ENCODE assay signal across 11 cellular contexts in the genomic region with DNA sequence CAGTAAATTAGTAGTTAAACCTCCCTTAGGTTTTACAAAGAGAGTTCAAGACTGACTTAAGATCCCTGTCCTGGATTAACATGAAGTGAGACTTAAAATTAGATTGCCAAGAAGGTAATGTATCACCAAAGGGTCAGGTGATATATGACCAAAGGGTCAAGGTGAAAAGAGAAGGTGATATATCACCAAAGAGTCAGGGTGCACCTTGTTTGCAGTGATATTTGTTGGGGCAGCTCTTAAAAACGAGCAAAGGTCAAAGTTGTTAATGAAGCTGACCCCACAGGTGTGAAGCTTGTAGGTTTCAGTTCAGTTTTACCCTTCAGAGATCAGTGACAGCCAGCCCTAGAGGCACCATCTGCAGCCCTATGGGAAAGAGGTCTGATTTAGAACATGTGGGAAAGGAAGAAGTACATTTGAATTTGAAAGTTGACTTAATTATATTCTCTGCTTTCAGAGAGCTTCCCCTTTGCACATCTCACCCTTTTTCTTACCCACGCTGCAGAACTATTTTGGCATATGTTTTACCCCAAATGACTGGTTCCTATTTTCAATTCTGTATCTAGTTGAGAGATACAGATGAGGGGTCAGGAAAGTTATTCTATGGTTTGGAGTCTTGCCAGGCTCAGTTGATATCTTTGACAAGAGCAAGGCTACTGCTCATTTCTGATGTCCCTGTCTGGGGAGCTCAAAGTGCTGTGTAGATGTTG.
DNase-seq lines count a peak whose midpoint lies in the region; ATAC-seq and TF ChIP-seq lines count a peak whose summit lies in the region.
"Had no signal": no experiment of that assay in that cellular context is flagged by ENCODE, and none has a peak within 500 bp of the region (broad histone marks: within the 10 kb centered on the region; RNA-seq: fewer than 3 reads in every experiment).

No MANE protein-coding gene starts in this region.

- H3K27ac ChIP-seq in DND-41 (ENCODE audit: low read length) = peak overlapping the region; percentile 97
- H3K27ac ChIP-seq in MM.1S (ENCODE audit: low read length) = peak overlapping the region; percentile 49; the same call in 1 of the 2 replicates
- H3K27ac ChIP-seq in gastrocnemius medialis = no peak overlapping the region
- no peak overlapping the region for H3K27ac ChIP-seq in substantia nigra (ENCODE audit: low read depth, low read length, poor library complexity, severe bottlenecking)

- intact Hi-C loops in gastrocnemius medialis (cut with DNase I; ENCODE audit: low total_unique reads) = no loop called here

- H3K79me2 ChIP-seq in DND-41 (ENCODE audit: insufficient read depth, low read length) = no peaks in the 10 kb centered on the region
- H3K79me2 ChIP-seq in MM.1S (ENCODE audit: low read length) = no peaks in the 10 kb centered on the region

- H3F3A ChIP-seq in MM.1S (ENCODE audit: insufficient read depth, low read length) = peaks cover 10% of the 10 kb centered on the region

- no peak for TF ChIP-seq POLR2A in gastrocnemius medialis (IDR thresholded peaks at IDR 0.05)

- H3K9ac ChIP-seq in DND-41 (ENCODE audit: low read depth, low read length) (peak overlapping the region; percentile 53), MM.1S (ENCODE audit: low read length) (no peak overlapping the region)

- H3K27me3 ChIP-seq in DND-41 (ENCODE audit: insufficient read depth, low read length, poor library complexity) (no peaks in the 10 kb centered on the region), MM.1S (replicated peaks; ENCODE audit: insufficient read depth, low read length) (no peaks in the 10 kb centered on the region), gastrocnemius medialis (no peaks in the 10 kb centered on the region), HAP-1 (ENCODE audit: low read depth) (no peaks in the 10 kb centered on the region)

- H4K20me1 ChIP-seq in DND-41 (ENCODE audit: insufficient read depth, low read length) (no peaks in the 10 kb centered on the region), MM.1S (ENCODE audit: insufficient read depth, low read length) (no peaks in the 10 kb centered on the region)

- peak; percentile 22 for DNase-seq in DND-41
- peak; percentile 50 for DNase-seq in MM.1S
- DNase-seq in gastrocnemius medialis = no peak
- no peak for DNase-seq in HAP-1 (ENCODE audit: low spot score in 2 of 2)
- DNase-seq in substantia nigra (lab: John Stamatoyannopoulos, UW) = no peak
- no peak for DNase-seq in A172 (ENCODE audit: low spot score)
- DNase-seq: activated gamma-delta T cell treated with Interleukin-2 at 50 U/mL for 16 hours, GOT3, NCI-H2029 had no signal

- H3K4me1 ChIP-seq in DND-41 (ENCODE audit: insufficient read depth, low read length) (peaks cover 50% of the 10 kb centered on the region), MM.1S (ENCODE audit: low read length) (peaks cover 11% of the 10 kb centered on the region; the same call in 1 of the 2 replicates), gastrocnemius medialis (no peaks in the 10 kb centered on the region), HAP-1 (no peaks in the 10 kb centered on the region)

- H3K9me2 ChIP-seq in MM.1S (replicated peaks; ENCODE audit: insufficient read depth, low read length) = no peaks in the 10 kb centered on the region

- H3K4me2 ChIP-seq in DND-41 (ENCODE audit: insufficient read depth, low read length) (peak overlapping the region; percentile 39), MM.1S (ENCODE audit: low read depth, low read length) (no peak overlapping the region)

- no peak overlapping the region for H3K4me3 ChIP-seq in DND-41 (ENCODE audit: low read depth in 1 of 2, low read length in 2 of 2)
- no peak overlapping the region for H3K4me3 ChIP-seq in MM.1S (ENCODE audit: low read length)
- H3K4me3 ChIP-seq in gastrocnemius medialis = no peak overlapping the region
- no peak overlapping the region for H3K4me3 ChIP-seq in HAP-1

- H3K36me3 ChIP-seq in DND-41 (ENCODE audit: insufficient read depth, low read length) = no peaks in the 10 kb centered on the region
- no peaks in the 10 kb centered on the region for H3K36me3 ChIP-seq in MM.1S (replicated peaks; ENCODE audit: insufficient read depth, low read length)
- H3K36me3 ChIP-seq in gastrocnemius medialis = no peaks in the 10 kb centered on the region
- H3K36me3 ChIP-seq in HAP-1 (replicated peaks) = no peaks in the 10 kb centered on the region

- ATAC-seq in DND-41 (ENCODE audit: insufficient read depth, low read depth) (peak; percentile 38; the same call in 1 of the 3 replicates), GM19351 (IDR thresholded peaks at IDR 0.05; ENCODE audit: unreplicated experiment) (peak; percentile 70), HG02885 (IDR thresholded peaks at IDR 0.05; ENCODE audit: poor library complexity, unreplicated experiment) (peak; percentile 73), gastrocnemius medialis (no peak)

- no peak overlapping the region; the same call in 1 of the 2 replicates for H2AFZ ChIP-seq in DND-41 (ENCODE audit: low read depth, low read length)
- no peak overlapping the region for H2AFZ ChIP-seq in MM.1S (ENCODE audit: low read length)

- no peak for TF ChIP-seq CTCF in DND-41 (IDR thresholded peaks at IDR 0.05; ENCODE audit: borderline replicate concordance, extremely low read depth, low read length, poor library complexity, severe bottlenecking)
- TF ChIP-seq CTCF in MM.1S (IDR thresholded peaks at IDR 0.05; ENCODE audit: low read length) = no peak
- no peak for TF ChIP-seq CTCF in gastrocnemius medialis (IDR thresholded peaks at IDR 0.05 in 4 of 5, conservative IDR thresholded peaks at IDR 0.05 in 1 of 5)

- in situ Hi-C loops in gastrocnemius medialis (cut with MboI; ENCODE audit: low sequenced_read_pairs in 4 of 4) (no loop called here), HAP-1 (cut with MboI; ENCODE audit: low sequenced_read_pairs) (no loop called here)

- H3K9me3 ChIP-seq in DND-41 (ENCODE audit: insufficient read depth, low read length, severe bottlenecking) = no peaks in the 10 kb centered on the region
- no peaks in the 10 kb centered on the region for H3K9me3 ChIP-seq in MM.1S (replicated peaks; ENCODE audit: insufficient read depth, low read length)
- no peaks in the 10 kb centered on the region for H3K9me3 ChIP-seq in gastrocnemius medialis
- no peaks in the 10 kb centered on the region for H3K9me3 ChIP-seq in HAP-1

Comparison
In these comparisons a context has a peak if more than half of its experiments do, and no peak if none do; other contexts are left out.
1. ATAC-seq: peak in DND-41 (single experiment), GM19351 (single experiment) and HG02885 (single experiment); none in gastrocnemius medialis (0 of 2).
2. DNase-seq: peak in DND-41 (single experiment) and MM.1S (single experiment); none in gastrocnemius medialis (0 of 2), HAP-1 (0 of 2), substantia nigra (0 of 49) and A172 (single experiment).
3. H3K27ac ChIP-seq: peak in DND-41 (single experiment) and MM.1S (single experiment); none in gastrocnemius medialis (0 of 4) and substantia nigra (single experiment).